ENCODE assay signal across 15 cellular contexts in the genomic region with DNA sequence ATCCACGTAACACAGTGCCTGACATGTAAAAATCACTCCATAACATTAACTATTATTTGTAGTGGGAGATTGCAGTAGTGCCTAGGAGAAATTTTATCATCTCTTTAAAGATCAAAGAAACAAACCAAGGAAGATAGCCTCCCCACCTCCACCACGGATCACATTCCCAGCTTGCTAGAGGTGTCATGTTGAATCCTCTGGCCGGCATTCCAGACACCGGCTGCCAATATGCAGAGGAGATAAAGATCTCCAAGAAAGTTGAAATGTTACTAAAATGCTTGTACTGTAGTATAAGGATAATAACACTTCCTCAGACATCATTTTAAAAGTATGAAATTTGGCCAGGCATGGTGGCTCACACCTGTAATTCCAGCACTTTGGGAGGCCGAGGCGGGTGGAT. TPM values are rescaled to one million over a fixed set of nuclear protein-coding genes. Genes with fewer than 3 reads are reported as not detected.
DNase-seq lines count a peak whose midpoint lies in the region; ATAC-seq, FAIRE-seq and TF ChIP-seq lines count a peak whose summit lies in the region.
"Had no signal": no experiment of that assay in that cellular context is flagged by ENCODE, and none has a peak within 500 bp of the region (broad histone marks: within the 10 kb centered on the region; RNA-seq: fewer than 3 reads in every experiment).

No MANE protein-coding gene starts in this region.

- H3K4me2 ChIP-seq in mammary epithelial cell (ENCODE audit: insufficient read depth, low read depth, low read length) = no peak overlapping the region

- dilution Hi-C loops in mammary epithelial cell (cut with HindIII; ENCODE audit: low sequenced_read_pairs) = no loop called here

- no peak overlapping the region for H3K4me3 Mint-ChIP-seq in MCF 10A (ENCODE audit: unreplicated experiment)
- H3K4me3 Mint-ChIP-seq in naive thymus-derived CD4-positive, alpha-beta T cell = no peak overlapping the region
- H3K4me3 Mint-ChIP-seq: CD8-positive, alpha-beta T cell; HFFc6 had no signal

- ATAC-seq in naive thymus-derived CD4-positive, alpha-beta T cell = no peak
- no peak for ATAC-seq in body of pancreas
- ATAC-seq in pancreas = no peak
- ATAC-seq: CD8-positive, alpha-beta T cell; K562 had no signal

- H3K4me1 ChIP-seq in mammary epithelial cell (ENCODE audit: insufficient read depth, low read length) (peaks cover 33% of the 10 kb centered on the region), body of pancreas (no peaks in the 10 kb centered on the region), pancreas (no peaks in the 10 kb centered on the region)
- H3K4me1 ChIP-seq in naive thymus-derived CD4-positive, alpha-beta T cell (ENCODE audit: control insufficient read depth in 2 of 2, insufficient read depth in 2 of 2, low read length in 2 of 2) = peaks cover 24 to 27% of the 10 kb centered on the region in 2 donors

- in situ Hi-C loops in mammary epithelial cell (cut with MboI; ENCODE audit: low sequenced_read_pairs in 2 of 2) = no loop called here

- peaks cover 18% of the 10 kb centered on the region for H3K4me1 Mint-ChIP-seq in MCF 10A (ENCODE audit: insufficient read depth, unreplicated experiment)
- H3K4me1 Mint-ChIP-seq in naive thymus-derived CD4-positive, alpha-beta T cell = peaks cover 39 to 72% (median 55%) of the 10 kb centered on the region in 7 donors

- TF ChIP-seq CTCF in mammary epithelial cell (conservative IDR thresholded peaks at IDR 0.05 in 1 of 2, IDR thresholded peaks at IDR 0.05 in 1 of 2; ENCODE audit: extremely low read depth in 1 of 2, insufficient read depth in 1 of 2, low read depth in 1 of 2, low read length in 2 of 2) (no peak), MCF 10A (IDR thresholded peaks at IDR 0.05; ENCODE audit: unreplicated experiment) (no peak), body of pancreas (IDR thresholded peaks at IDR 0.05) (no peak), pancreas (IDR thresholded peaks at IDR 0.05) (no peak)

- FAIRE-seq in pancreas (lab: Jason Lieb, UNC) = no peak
- FAIRE-seq: H1, K562 had no signal

- intact Hi-C loops in mammary epithelial cell (cut with micrococcal nuclease) (no loop called here), MCF 10A (cut with micrococcal nuclease) (no loop called here), body of pancreas (cut with DNase I) (loop anchor here (5.0 to 10.0 kb wide), 3 partner anchors 143 to 641 kb away; no protein-coding TSS in a partner anchor), pancreas (cut with DNase I) (loop anchor here in 2 of 3 donors (5.0 to 10.0 kb wide), 2 partner anchors 141 to 143 kb away; no protein-coding TSS in a partner anchor)
- intact Hi-C loops in naive thymus-derived CD4-positive, alpha-beta T cell (cut with micrococcal nuclease) = no loop called here

- no peaks in the 10 kb centered on the region for H3K27me3 Mint-ChIP-seq in MCF 10A (ENCODE audit: insufficient read depth, unreplicated experiment)
- H3K27me3 Mint-ChIP-seq in naive thymus-derived CD4-positive, alpha-beta T cell = no peaks in the 10 kb centered on the region

- CTCF ChIA-PET in mammary epithelial cell (lab: Charles Lee; ENCODE audit: low non-redundant PET) = no interaction called here
- CTCF ChIA-PET in MCF 10A (lab: Yijun Ruan, JAX) = no interaction called here
- CTCF ChIA-PET in naive thymus-derived CD4-positive, alpha-beta T cell (lab: Charles Lee) = interaction anchor here (0.6 kb wide), 1 partner anchor 191 kb away, joined by 3 read pairs; no protein-coding TSS in a partner anchor

- BruUV-seq in mammary epithelial cell (replicated peaks; lab: Mats Ljungman, UMichigan) (no TSS peak), MCF 10A (replicated peaks; lab: Mats Ljungman, UMichigan) (no TSS peak)

- TF ChIP-seq POLR2A in body of pancreas (IDR thresholded peaks at IDR 0.05) = no peak

- WGBS in mammary epithelial cell (ENCODE audit: low coverage, missing lambda C conversion rate) = 41% methylated on average over 6 of the region's 6 CpGs
- 63 to 74% methylated on average over 6 of the region's 6 CpGs for WGBS in body of pancreas, 2 donors
- WGBS in pancreas, 2 donors = 59 to 63% methylated on average over 6 of the region's 6 CpGs

- no peak for DNase-seq in mammary epithelial cell
- DNase-seq in MCF 10A (ENCODE audit: unreplicated experiment) = no peak
- DNase-seq in SW480 (ENCODE audit: low spot score) = peak; percentile 30
- no peak for DNase-seq in naive thymus-derived CD4-positive, alpha-beta T cell
- DNase-seq in body of pancreas = no peak
- no peak for DNase-seq in Kasumi-1 (lab: John Stamatoyannopoulos, UW)
- DNase-seq in pancreas = no peak
- DNase-seq: CD8-positive, alpha-beta T cell; NCI-H1092 treated with DMSO at 0.1 percent for 48 hours; NCI-H1694; NCI-H748 treated with DMSO at 0.1 percent for 48 hours; Right ventricle myocardium superior had no signal

- peak overlapping the region; percentile 32 for H2AFZ ChIP-seq in mammary epithelial cell (ENCODE audit: low read depth, low read length)

- H3K4me3 ChIP-seq in mammary epithelial cell (replicated peaks in 1 of 3; ENCODE audit: insufficient read depth in 1 of 3, low read depth in 2 of 3, low read length in 3 of 3) (no peak overlapping the region), body of pancreas (no peak overlapping the region), pancreas (no peak overlapping the region)
- no peak overlapping the region for H3K4me3 ChIP-seq in naive thymus-derived CD4-positive, alpha-beta T cell (ENCODE audit: low read length)
- H3K4me3 ChIP-seq: K562 had no signal

- H3K79me2 ChIP-seq in mammary epithelial cell (ENCODE audit: insufficient read depth, low read length) = no peaks in the 10 kb centered on the region

- H3K36me3 ChIP-seq in mammary epithelial cell (ENCODE audit: insufficient read depth, low read length) = no peaks in the 10 kb centered on the region
- no peaks in the 10 kb centered on the region for H3K36me3 ChIP-seq in naive thymus-derived CD4-positive, alpha-beta T cell (ENCODE audit: control insufficient read depth in 2 of 3, insufficient read depth in 3 of 3, low read length in 3 of 3)
- H3K36me3 ChIP-seq in body of pancreas (replicated peaks in 1 of 2; ENCODE audit: insufficient read depth in 1 of 2, low read depth in 2 of 2) = no peaks in the 10 kb centered on the region
- no peaks in the 10 kb centered on the region for H3K36me3 ChIP-seq in pancreas

- POLR2A ChIA-PET in MCF 10A (lab: Yijun Ruan, JAX) = interaction anchor here (1.4 kb wide), 1 partner anchor 546 kb away, joined by 3 read pairs; no protein-coding TSS in a partner anchor
- POLR2A ChIA-PET in naive thymus-derived CD4-positive, alpha-beta T cell (lab: Charles Lee) = no interaction called here

- no peak overlapping the region for H3K9ac ChIP-seq in mammary epithelial cell (ENCODE audit: insufficient read depth, low read length)

- H3K9me3 ChIP-seq in mammary epithelial cell (replicated peaks; ENCODE audit: insufficient read depth, low read length) (no peaks in the 10 kb centered on the region), body of pancreas (no peaks in the 10 kb centered on the region), pancreas (no peaks in the 10 kb centered on the region)
- H3K9me3 ChIP-seq in naive thymus-derived CD4-positive, alpha-beta T cell (ENCODE audit: control insufficient read depth in 2 of 3, low read length in 3 of 3) = no peaks in the 10 kb centered on the region

- no peaks in the 10 kb centered on the region for H3K9me3 Mint-ChIP-seq in MCF 10A (ENCODE audit: unreplicated experiment)
- H3K9me3 Mint-ChIP-seq in naive thymus-derived CD4-positive, alpha-beta T cell = peaks cover 0 to 3% (median 0%) of the 10 kb centered on the region in 11 donors
- H3K9me3 Mint-ChIP-seq: CD8-positive, alpha-beta T cell; HFFc6 had no signal

- H4K20me1 ChIP-seq in mammary epithelial cell (ENCODE audit: insufficient read depth, low read length) = no peaks in the 10 kb centered on the region

- no peak overlapping the region for H3K27ac ChIP-seq in mammary epithelial cell (ENCODE audit: insufficient read depth, low read depth, low read length)
- no peak overlapping the region for H3K27ac ChIP-seq in naive thymus-derived CD4-positive, alpha-beta T cell (ENCODE audit: low read depth, low read length)
- H3K27ac ChIP-seq in body of pancreas = no peak overlapping the region
- no peak overlapping the region for H3K27ac ChIP-seq in pancreas

- H3K27ac Mint-ChIP-seq in MCF 10A (ENCODE audit: low read depth, unreplicated experiment) = no peak overlapping the region
- H3K27ac Mint-ChIP-seq in naive thymus-derived CD4-positive, alpha-beta T cell = peak overlapping the region in 7 of 9 donors; percentile 19 to 90 (median 41)
- H3K27ac Mint-ChIP-seq: HFFc6 had no signal

- H3K36me3 Mint-ChIP-seq in MCF 10A (ENCODE audit: insufficient read depth, unreplicated experiment) = peaks cover 6% of the 10 kb centered on the region
- H3K36me3 Mint-ChIP-seq in naive thymus-derived CD4-positive, alpha-beta T cell = peaks cover 0 to 5% (median 0%) of the 10 kb centered on the region in 5 donors
- H3K36me3 Mint-ChIP-seq: CD8-positive, alpha-beta T cell had no signal

- H3K27me3 ChIP-seq in mammary epithelial cell (ENCODE audit: insufficient read depth, low read length) = no peaks in the 10 kb centered on the region
- H3K27me3 ChIP-seq in naive thymus-derived CD4-positive, alpha-beta T cell (ENCODE audit: control insufficient read depth in 2 of 2, insufficient read depth in 2 of 2, low read length in 2 of 2) = no peaks in the 10 kb centered on the region
- no peaks in the 10 kb centered on the region for H3K27me3 ChIP-seq in body of pancreas
- H3K27me3 ChIP-seq in pancreas = no peaks in the 10 kb centered on the region

RNA-seq across cellular contexts. Expression of a gene that starts 6.1 kb away (rescaled TPM):
- total RNA-seq in mammary epithelial cell = 10 to 100 TPM; 33.3 to 39.2 TPM
- polyA plus RNA-seq in mammary epithelial cell = 22.7 TPM
- polyA minus RNA-seq in mammary epithelial cell = 16.8 TPM
- total RNA-seq in MCF 10A (2022) = 26.4 and 28.7 TPM in 2 replicates
- 100 to 1,000 TPM in 1 of 5 experiments, 10 to 100 TPM in 4; 61.7 to 115 (median 83.3) TPM for total RNA-seq in naive thymus-derived CD4-positive, alpha-beta T cell
- 10 to 100 TPM; 16.0 to 21.9 TPM for polyA plus RNA-seq in naive thymus-derived CD4-positive, alpha-beta T cell
- 10 to 100 TPM; 23.7 to 29.1 TPM for total RNA-seq in body of pancreas
- 10 to 100 TPM in 3 of 6 donors, 1 to 10 TPM in 3; 7.9 to 15.0 (median 10.5) TPM for total RNA-seq in pancreas
- polyA plus RNA-seq in pancreas = 10 to 100 TPM in 1 of 2 donors, 1 to 10 TPM in 1; 7.4 to 11.9 TPM

Comparison
In these comparisons a context has a peak if more than half of its experiments do, and no peak if none do; other contexts are left out.
1. intact Hi-C loops: an anchor here in body of pancreas (5.0 to 10.0 kb wide) and pancreas (5.0 to 10.0 kb wide); none called in mammary epithelial cell, MCF 10A and naive thymus-derived CD4-positive, alpha-beta T cell.